Comparison of ENCODE assay signal across 17 cellular contexts in genomic region chr19:18424890-18425514, GRCh38. TPM values are rescaled to one million over a fixed set of nuclear protein-coding genes. Genes with fewer than 3 reads are reported as not detected.
DNase-seq lines count a peak whose midpoint lies in the region; ATAC-seq and TF ChIP-seq lines count a peak whose summit lies in the region.
"Had no signal": no experiment of that assay in that cellular context is flagged by ENCODE, and none has a peak within 500 bp of the region (broad histone marks: within the 10 kb centered on the region; RNA-seq: fewer than 3 reads in every experiment).

No MANE protein-coding gene starts in this region.

- intact Hi-C loops in left ventricle myocardium superior (cut with micrococcal nuclease): no loop called here
- intact Hi-C loops in heart left ventricle (cut with DNase I): no loop called here
- intact Hi-C loops in vagina (cut with DNase I): no loop called here

- peaks cover 60% of the 10 kb centered on the region for H3K4me1 Mint-ChIP-seq in central memory CD8-positive, alpha-beta T cell

- no peak overlapping the region for H3K14ac ChIP-seq in trophoblast cell (ENCODE audit: low read length)

- no peak overlapping the region for H3K4me3 Mint-ChIP-seq in central memory CD8-positive, alpha-beta T cell
- H3K4me3 Mint-ChIP-seq: activated naive CD4-positive, alpha-beta T cell treated with anti-CD3 and anti-CD28 coated beads for 36 hours; nephron progenitor cell; WTC11 had no signal

- H3K23ac ChIP-seq in trophoblast cell (ENCODE audit: low read length): no peak overlapping the region

- TF ChIP-seq CTCF in heart left ventricle (IDR thresholded peaks at IDR 0.05): no peak
- no peak for TF ChIP-seq CTCF in vagina (IDR thresholded peaks at IDR 0.05)

- H3K27ac ChIP-seq in heart left ventricle: peak overlapping the region in 6 of 12 donors; percentile 51 to 78 (median 73)
- no peak overlapping the region for H3K27ac ChIP-seq in trophoblast cell (ENCODE audit: low read depth, low read length)
- H3K27ac ChIP-seq in vagina: peak overlapping the region; percentile 86
- H3K27ac ChIP-seq: PC-9 had no signal

- no peaks in the 10 kb centered on the region for H3K9me3 Mint-ChIP-seq in central memory CD8-positive, alpha-beta T cell
- H3K9me3 Mint-ChIP-seq: activated naive CD4-positive, alpha-beta T cell treated with anti-CD3 and anti-CD28 coated beads for 36 hours; nephron progenitor cell; WTC11 had no signal

- peak overlapping the region; percentile 27 for H3K4ac ChIP-seq in trophoblast cell (ENCODE audit: low read depth, low read length)

- no peak overlapping the region for H3K4me3 ChIP-seq in heart left ventricle
- no peak overlapping the region for H3K4me3 ChIP-seq in trophoblast cell (ENCODE audit: low read depth, low read length)
- no peak overlapping the region for H3K4me3 ChIP-seq in vagina
- H3K4me3 ChIP-seq: PC-9 had no signal

- peaks cover 9% of the 10 kb centered on the region for H3K79me1 ChIP-seq in trophoblast cell (ENCODE audit: low read length)

- no peak overlapping the region for H2AFZ ChIP-seq in trophoblast cell (ENCODE audit: insufficient read depth, low read length, poor library complexity)
- H2AFZ ChIP-seq: PC-9 had no signal

- H4K91ac ChIP-seq in trophoblast cell (ENCODE audit: low read depth, low read length): no peak overlapping the region

- H3K27ac Mint-ChIP-seq in central memory CD8-positive, alpha-beta T cell (ENCODE audit: low read depth): peak overlapping the region; percentile 85
- H3K27ac Mint-ChIP-seq: WTC11 had no signal

- H3K9me3 ChIP-seq in heart left ventricle (no peaks in the 10 kb centered on the region), trophoblast cell (ENCODE audit: insufficient read depth, low read depth, low read length) (no peaks in the 10 kb centered on the region), vagina (no peaks in the 10 kb centered on the region)

- no peak overlapping the region for H4K12ac ChIP-seq in trophoblast cell (ENCODE audit: low read depth, low read length)

- 86 to 89% (median 88%) methylated on average over 16 to 17 of the region's 17 CpGs for WGBS in heart left ventricle, 4 donors
- no CpG with 5 or more reads among the region's 17 CpGs for WGBS in trophoblast cell (ENCODE audit: extremely low coverage, insufficient coverage, insufficient read length)

- no peaks in the 10 kb centered on the region for H3K27me3 Mint-ChIP-seq in central memory CD8-positive, alpha-beta T cell

- TF ChIP-seq POLR2A in heart left ventricle (IDR thresholded peaks at IDR 0.05) (no peak), vagina (IDR thresholded peaks at IDR 0.05) (no peak)

- no peak overlapping the region for H2BK5ac ChIP-seq in trophoblast cell (ENCODE audit: low read depth, low read length, poor library complexity)

- no peak overlapping the region for H2AK5ac ChIP-seq in trophoblast cell (ENCODE audit: low read length)

- H3K4me2 ChIP-seq in trophoblast cell (ENCODE audit: low read length): no peak overlapping the region
- H3K4me2 ChIP-seq: PC-9 had no signal

- H2BK120ac ChIP-seq in trophoblast cell (ENCODE audit: insufficient read depth, low read length, poor library complexity): no peak overlapping the region

- H3K36me3 Mint-ChIP-seq in central memory CD8-positive, alpha-beta T cell (ENCODE audit: insufficient read depth): peaks cover 24% of the 10 kb centered on the region
- H3K36me3 Mint-ChIP-seq: WTC11 had no signal

- H3K18ac ChIP-seq in trophoblast cell (ENCODE audit: low read length): no peak overlapping the region

- H3K4me1 ChIP-seq in heart left ventricle (peaks cover 18 to 90% (median 67%) of the 10 kb centered on the region in 12 donors), trophoblast cell (ENCODE audit: control insufficient read depth in 1 of 2, insufficient read depth in 2 of 2, low read length in 2 of 2) (peaks cover 15 to 18% of the 10 kb centered on the region in 2 experiments), vagina (peaks cover 95% of the 10 kb centered on the region)

- no peak overlapping the region for H2BK12ac ChIP-seq in trophoblast cell (ENCODE audit: low read length)

- peaks cover 6% of the 10 kb centered on the region for H3K79me2 ChIP-seq in trophoblast cell (ENCODE audit: control insufficient read depth, insufficient read depth, low read length, poor library complexity)

- no peaks in the 10 kb centered on the region for H3K36me3 ChIP-seq in heart left ventricle
- no peaks in the 10 kb centered on the region for H3K36me3 ChIP-seq in trophoblast cell (ENCODE audit: control insufficient read depth in 1 of 2, insufficient read depth in 2 of 2, low read length in 2 of 2)
- H3K36me3 ChIP-seq in vagina: no peaks in the 10 kb centered on the region

- H3K9ac ChIP-seq in trophoblast cell (ENCODE audit: low read length): no peak overlapping the region

- DNase-seq in left ventricle myocardium superior (peak; percentile 35), heart left ventricle (no peak), trophoblast cell (no peak), vagina (ENCODE audit: extremely low spot score in 2 of 2) (no peak), NCI-H1436 (lab: John Stamatoyannopoulos, UW) (no peak), CD1c-positive myeloid dendritic cell (ENCODE audit: extremely low spot score) (no peak), NCI-H1417 (lab: John Stamatoyannopoulos, UW) (no peak)
- no peak for DNase-seq in central memory CD8-positive, alpha-beta T cell (ENCODE audit: low spot score in 2 of 2)
- DNase-seq: activated naive CD4-positive, alpha-beta T cell treated with anti-CD3 and anti-CD28 coated beads for 36 hours; Calu3; NCI-H187; NCI-H510A; nephron progenitor cell; PC-9 had no signal

- H4K8ac ChIP-seq in trophoblast cell (ENCODE audit: low read depth, low read length): no peak overlapping the region

- ATAC-seq in left ventricle myocardium superior (no peak), heart left ventricle (no peak)
- ATAC-seq in central memory CD8-positive, alpha-beta T cell (replicated peaks; ENCODE audit: extremely low read depth, poor library complexity, severe bottlenecking): no peak
- ATAC-seq: WTC11 had no signal

- H3K27me3 ChIP-seq in heart left ventricle (no peaks in the 10 kb centered on the region), trophoblast cell (ENCODE audit: insufficient read depth, low read length) (no peaks in the 10 kb centered on the region), vagina (no peaks in the 10 kb centered on the region)

RNA-seq across cellular contexts. Expression of gene SSBP4, which starts 5.8 kb away (rescaled TPM):
- 36.4 TPM for total RNA-seq in left ventricle myocardium superior
- total RNA-seq in heart left ventricle: 10 to 100 TPM; 23.5 to 89.8 (median 29.4) TPM
- 10 to 100 TPM; 29.1 to 37.3 TPM for polyA plus RNA-seq in heart left ventricle
- 51.1 and 52.0 TPM in 2 replicates for polyA plus RNA-seq in trophoblast cell (2013)
- 72.7 TPM for total RNA-seq in vagina

RNA-seq across cellular contexts. Expression of gene ISYNA1, which starts 12.9 kb away (rescaled TPM):
- total RNA-seq in left ventricle myocardium superior (24.4 TPM), heart left ventricle (10 to 100 TPM; 17.6 to 60.6 (median 24.0) TPM), vagina (57.5 TPM)
- polyA plus RNA-seq in heart left ventricle: 10 to 100 TPM; 14.0 to 52.6 TPM
- polyA plus RNA-seq in trophoblast cell (2013): 476 and 488 TPM in 2 replicates

RNA-seq across cellular contexts. Expression of gene LRRC25, which starts 27.6 kb away (rescaled TPM):
- total RNA-seq in left ventricle myocardium superior (2.9 TPM), heart left ventricle (10 to 100 TPM in 2 of 9 donors, 1 to 10 TPM in 6, under 1 TPM in 1; 0.83 to 33.0 (median 3.1) TPM), vagina (3.9 TPM)
- 1 to 10 TPM in 1 of 2 donors, under 1 TPM in 1; 0.88 to 2.8 TPM for polyA plus RNA-seq in heart left ventricle
- not detected in 2 replicates for polyA plus RNA-seq in trophoblast cell (2013)
- total RNA-seq: activated naive CD4-positive, alpha-beta T cell treated with anti-CD3 and anti-CD28 coated beads for 36 hours; bronchial epithelial cell; Calu3; lung microvascular endothelial cell; PC-9 had no signal

RNA-seq across cellular contexts. Expression of gene GDF15, which starts 39.0 kb away (rescaled TPM):
- total RNA-seq in left ventricle myocardium superior (0.27 TPM), heart left ventricle (1 to 10 TPM in 4 of 9 donors, under 1 TPM in 5; 0.69 to 5.7 (median 0.99) TPM), vagina (25.5 TPM)
- under 1 TPM; 0.33 to 0.50 TPM for polyA plus RNA-seq in heart left ventricle
- 182 and 198 TPM in 2 replicates for polyA plus RNA-seq in trophoblast cell (2013)
